In the genomic region with DNA sequence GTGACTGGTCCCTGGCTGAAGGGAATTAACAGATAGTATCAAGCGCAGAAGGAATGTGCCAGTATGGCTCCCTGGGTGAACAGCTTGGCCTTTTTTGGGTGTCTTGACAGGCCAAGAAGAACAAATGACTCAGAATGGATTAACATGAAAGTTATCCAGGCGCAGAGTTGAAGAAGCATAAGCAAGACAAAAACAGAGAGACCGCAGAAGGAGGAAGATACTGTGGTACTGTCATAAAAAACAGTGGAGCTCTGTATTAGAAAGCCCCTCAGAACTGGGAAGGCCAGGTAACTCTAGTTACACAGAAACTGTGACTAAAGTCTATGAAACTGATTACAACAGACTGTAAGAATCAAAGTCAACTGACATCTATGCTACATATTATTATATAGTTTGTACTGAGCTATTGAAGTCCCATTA, we compare ENCODE assay signal across 10 cellular contexts.
DNase-seq lines count a peak whose midpoint lies in the region; ATAC-seq lines count a peak whose summit lies in the region.
"Had no signal": no experiment of that assay in that cellular context is flagged by ENCODE, and none has a peak within 500 bp of the region (broad histone marks: within the 10 kb centered on the region; RNA-seq: fewer than 3 reads in every experiment).

No MANE protein-coding gene starts in this region.

- H3K27me3 ChIP-seq in BLaER1: no peaks in the 10 kb centered on the region

- no peak overlapping the region for H3K27ac ChIP-seq in BLaER1

- no peaks in the 10 kb centered on the region for H3K9me3 ChIP-seq in BLaER1

- peaks cover 15% of the 10 kb centered on the region; the same call in 1 of the 2 replicates for H3K4me1 ChIP-seq in BLaER1

- H3K4me3 ChIP-seq in BLaER1: peak overlapping the region; percentile 15; the same call in 1 of the 2 replicates

- H3K36me3 ChIP-seq in BLaER1: no peaks in the 10 kb centered on the region

- no peak overlapping the region; the same call in 1 of the 2 replicates for H3K4me2 ChIP-seq in BLaER1

- ATAC-seq in GM21423 (IDR thresholded peaks at IDR 0.05; ENCODE audit: unreplicated experiment) (peak; percentile 16), HG03469 (IDR thresholded peaks at IDR 0.05; ENCODE audit: unreplicated experiment) (no peak)

- no peak overlapping the region for H3K9ac ChIP-seq in BLaER1

- no peaks in the 10 kb centered on the region for H4K20me1 ChIP-seq in BLaER1

- peak; percentile 16 for DNase-seq in T-helper 22 cell (ENCODE audit: low read depth)
- DNase-seq in iris pigment epithelial cell (ENCODE audit: low read depth): peak; percentile 87
- no peak for DNase-seq in COLO668 (lab: John Stamatoyannopoulos, UW; ENCODE audit: unreplicated experiment)
- DNase-seq in NCI-H2171 treated with DMSO at 0.1 percent for 48 hours (lab: John Stamatoyannopoulos, UW): no peak
- no peak for DNase-seq in SHP77 (lab: John Stamatoyannopoulos, UW)
- DNase-seq: DMS153, Kasumi-1 had no signal

Comparison
In these comparisons a context has a peak if more than half of its experiments do, and no peak if none do; other contexts are left out.
1. DNase-seq: peak in T-helper 22 cell (single experiment) and iris pigment epithelial cell (single experiment); none in COLO668 (single experiment), NCI-H2171 treated with DMSO at 0.1 percent for 48 hours (single experiment) and SHP77 (0 of 2).